ENCODE assay signal across 8 cellular contexts in genomic region chr10:14588084-14588937, GRCh38.
A peak's percentile ranks its signal among the peaks of the same experiment; 100 is the strongest.
DNase-seq lines count a peak whose midpoint lies in the region; ATAC-seq and TF ChIP-seq lines count a peak whose summit lies in the region.

No MANE protein-coding gene starts in this region.

- H3K27me3 Mint-ChIP-seq in CD4-positive, alpha-beta memory T cell = no peaks in the 10 kb centered on the region

- TF ChIP-seq CTCF in Loucy (conservative IDR thresholded peaks at IDR 0.05; ENCODE audit: low read length) = no peak
- no peak for TF ChIP-seq CTCF in body of pancreas (IDR thresholded peaks at IDR 0.05)
- no peak for TF ChIP-seq CTCF in liver (IDR thresholded peaks at IDR 0.05; ENCODE audit: low read depth, low read length, missing input control)
- no peak for TF ChIP-seq CTCF in tibial nerve (IDR thresholded peaks at IDR 0.05)

- ATAC-seq in GM21390 (IDR thresholded peaks at IDR 0.05; ENCODE audit: unreplicated experiment) = peak; percentile 63
- ATAC-seq in body of pancreas = peak; percentile 51
- no peak for ATAC-seq in GM21526 (IDR thresholded peaks at IDR 0.05; ENCODE audit: low FRiP score, unreplicated experiment)
- no peak for ATAC-seq in GM21528 (IDR thresholded peaks at IDR 0.05; ENCODE audit: low FRiP score, unreplicated experiment)

- TF ChIP-seq RAD21 in liver (IDR thresholded peaks at IDR 0.05) = peak in 1 of 2 donors; percentile 38

- H3K9me2 ChIP-seq in Loucy (replicated peaks; ENCODE audit: low read depth, low read length) = no peaks in the 10 kb centered on the region

- CTCF ChIA-PET in CD4-positive, alpha-beta memory T cell (lab: Charles Lee; ENCODE audit: partially characterized antibody) = interaction anchor here (1.0 to 2.8 kb wide), 10 partner anchors 9 to 235 kb away, joined by 3 to 26 read pairs (median 7); no protein-coding TSS in a partner anchor

- no peaks in the 10 kb centered on the region for H3K9me3 ChIP-seq in CD4-positive, alpha-beta memory T cell (ENCODE audit: control insufficient read depth in 1 of 2, low read length in 2 of 2)
- H3K9me3 ChIP-seq in Loucy (ENCODE audit: insufficient read depth, low read depth, low read length) (no peaks in the 10 kb centered on the region), body of pancreas (no peaks in the 10 kb centered on the region), liver (ENCODE audit: control insufficient read depth in 4 of 4, low read length in 3 of 4) (no peaks in the 10 kb centered on the region), tibial nerve (no peaks in the 10 kb centered on the region)

- H3F3A ChIP-seq in Loucy (ENCODE audit: low read depth) = no peaks in the 10 kb centered on the region

- no peak overlapping the region for H2AFZ ChIP-seq in Loucy (ENCODE audit: low read length)

- peaks cover 0 to 2% (median 0%) of the 10 kb centered on the region in 8 donors for H3K9me3 Mint-ChIP-seq in CD4-positive, alpha-beta memory T cell

- DNase-seq in CD4-positive, alpha-beta memory T cell = peak; percentile 44 to 81 (median 52)
- DNase-seq in body of pancreas = peak in 1 of 4 donors; percentile 65
- DNase-seq in tibial nerve (ENCODE audit: low spot score in 2 of 2) = no peak

- no peaks in the 10 kb centered on the region for H3K27me3 ChIP-seq in CD4-positive, alpha-beta memory T cell (ENCODE audit: insufficient read depth, low read length)
- H3K27me3 ChIP-seq in Loucy (ENCODE audit: insufficient read depth, low read length, poor library complexity, severe bottlenecking) = no peaks in the 10 kb centered on the region
- H3K27me3 ChIP-seq in body of pancreas = no peaks in the 10 kb centered on the region
- H3K27me3 ChIP-seq in liver (ENCODE audit: control insufficient read depth in 4 of 4, insufficient read depth in 4 of 4, low read length in 3 of 4) = no peaks in the 10 kb centered on the region
- no peaks in the 10 kb centered on the region for H3K27me3 ChIP-seq in tibial nerve

- TF ChIP-seq POLR2A in body of pancreas (IDR thresholded peaks at IDR 0.05) (no peak), tibial nerve (IDR thresholded peaks at IDR 0.05) (no peak)

- H3K4me1 ChIP-seq in CD4-positive, alpha-beta memory T cell (ENCODE audit: insufficient read depth, low read length) = peaks cover 95% of the 10 kb centered on the region
- H3K4me1 ChIP-seq in Loucy (ENCODE audit: insufficient read depth, low read length, poor library complexity, severe bottlenecking) (peaks cover 43% of the 10 kb centered on the region), body of pancreas (peaks cover 53% of the 10 kb centered on the region), liver (ENCODE audit: control insufficient read depth in 4 of 4, insufficient read depth in 4 of 4, low read length in 3 of 4) (peaks cover 17 to 55% (median 45%) of the 10 kb centered on the region in 4 donors), tibial nerve (peaks cover 0 to 21% (median 5%) of the 10 kb centered on the region in 4 donors)

- intact Hi-C loops in CD4-positive, alpha-beta memory T cell (cut with micrococcal nuclease) = loop anchor here (1.0 to 10.0 kb wide), 6 partner anchors 13 to 366 kb away; partner anchors contain the start of genes CDNF, DCLRE1C, HSPA14 and MEIG1
- intact Hi-C loops in body of pancreas (cut with DNase I) = no loop called here

- peaks cover 10% of the 10 kb centered on the region for H4K20me1 ChIP-seq in Loucy (ENCODE audit: insufficient read depth, low read length, poor library complexity, severe bottlenecking)

- peaks cover 82 to 96% (median 87%) of the 10 kb centered on the region in 4 donors for H3K4me1 Mint-ChIP-seq in CD4-positive, alpha-beta memory T cell

- 53 to 73% methylated on average over 12 to 13 of the region's 13 CpGs for WGBS in body of pancreas, 2 donors
- 43% methylated on average over 13 of the region's 13 CpGs for WGBS in liver
- WGBS in tibial nerve, 2 donors = 72 to 75% methylated on average over 13 of the region's 13 CpGs

- peak overlapping the region in 1 of 2 donors; percentile 37 for H3K4me3 ChIP-seq in CD4-positive, alpha-beta memory T cell (ENCODE audit: low read length in 2 of 2)
- H3K4me3 ChIP-seq in Loucy (ENCODE audit: low read length, poor library complexity, severe bottlenecking) = peak overlapping the region; percentile 12
- no peak overlapping the region for H3K4me3 ChIP-seq in body of pancreas
- H3K4me3 ChIP-seq in liver (ENCODE audit: low read depth in 1 of 3, low read length in 3 of 3) = no peak overlapping the region
- no peak overlapping the region for H3K4me3 ChIP-seq in tibial nerve

- peak overlapping the region; percentile 76 to 90 (median 86) for H3K4me3 Mint-ChIP-seq in CD4-positive, alpha-beta memory T cell

- no peaks in the 10 kb centered on the region for H3K36me3 ChIP-seq in CD4-positive, alpha-beta memory T cell (ENCODE audit: insufficient read depth, low read length)
- H3K36me3 ChIP-seq in Loucy (ENCODE audit: insufficient read depth, low read length) (no peaks in the 10 kb centered on the region), body of pancreas (replicated peaks in 1 of 2; ENCODE audit: insufficient read depth in 1 of 2, low read depth in 2 of 2) (peaks cover 0 to 2% of the 10 kb centered on the region in 2 donors), liver (ENCODE audit: control insufficient read depth in 4 of 4, insufficient read depth in 3 of 4, low read depth in 1 of 4, low read length in 3 of 4) (peaks cover 0 to 3% (median under 1%) of the 10 kb centered on the region in 4 donors), tibial nerve (no peaks in the 10 kb centered on the region)

- H3K4me2 ChIP-seq in Loucy (ENCODE audit: low read depth, low read length, poor library complexity, severe bottlenecking) = peak overlapping the region; percentile 60

- peaks cover 77% of the 10 kb centered on the region for H3K79me2 ChIP-seq in Loucy (ENCODE audit: insufficient read depth, low read length)

- H3K27ac ChIP-seq in CD4-positive, alpha-beta memory T cell (ENCODE audit: low read depth, low read length) = peak overlapping the region; percentile 86
- peak overlapping the region; percentile 7 to 64 (median 58) for H3K27ac ChIP-seq in body of pancreas
- peak overlapping the region; percentile 74 to 92 for H3K27ac ChIP-seq in liver (ENCODE audit: low read depth in 1 of 2, low read length in 2 of 2)
- peak overlapping the region in 3 of 4 donors; percentile 3 to 66 (median 28) for H3K27ac ChIP-seq in tibial nerve

- TF ChIP-seq EP300 in tibial nerve (IDR thresholded peaks at IDR 0.05) = peak in 1 of 2 donors; percentile 45

- peak overlapping the region; percentile 96 to 100 (median 98) for H3K27ac Mint-ChIP-seq in CD4-positive, alpha-beta memory T cell

- H3K36me3 Mint-ChIP-seq in CD4-positive, alpha-beta memory T cell = peaks cover 12 to 46% of the 10 kb centered on the region in 2 donors

- H3K9ac ChIP-seq in Loucy (ENCODE audit: low read depth, low read length, poor library complexity, severe bottlenecking) = no peak overlapping the region
- peak overlapping the region in 1 of 2 donors; percentile 16 for H3K9ac ChIP-seq in liver (ENCODE audit: low read depth in 1 of 2, low read length in 2 of 2)

- POLR2A ChIA-PET in CD4-positive, alpha-beta memory T cell (lab: Charles Lee; ENCODE audit: partially characterized antibody) = interaction anchor here (0.7 to 26.2 kb wide), 23 partner anchors 10 to 522 kb away, joined by 3 to 640 read pairs (median 6); partner anchors contain the start of genes CDNF, DCLRE1C, HSPA14 and MSANTD7

TF ChIP-seq in liver, 16 proteins besides CTCF, POLR2A, EP300 and RAD21 (continues in another document):
- no peak for TF ChIP-seq YY1 (IDR thresholded peaks at IDR 0.05)
- TF ChIP-seq NR2F2 (IDR thresholded peaks at IDR 0.05) = peak; percentile 39
- TF ChIP-seq JUND (IDR thresholded peaks at IDR 0.05) = peak in 1 of 2 donors; percentile 18
- TF ChIP-seq GABPA (IDR thresholded peaks at IDR 0.05 in 1 of 2, conservative IDR thresholded peaks at IDR 0.05 in 1 of 2) = peak in 1 of 2 donors; percentile 23
- TF ChIP-seq TAF1 (conservative IDR thresholded peaks at IDR 0.05) = no peak
- no peak for TF ChIP-seq FOXA1 (IDR thresholded peaks at IDR 0.05)
- peak; percentile 71 to 74 for TF ChIP-seq HNF4A (conservative IDR thresholded peaks at IDR 0.05)
- TF ChIP-seq ZBTB33 (IDR thresholded peaks at IDR 0.05) = peak; percentile 8
- no peak for TF ChIP-seq FOXA2 (IDR thresholded peaks at IDR 0.05)
- TF ChIP-seq EGR1 (IDR thresholded peaks at IDR 0.05; ENCODE audit: low read depth in 2 of 2) = peak; percentile 41 to 58
- TF ChIP-seq RXRA (IDR thresholded peaks at IDR 0.05) = peak; percentile 39 to 51
- TF ChIP-seq HNF4G (IDR thresholded peaks at IDR 0.05) = peak; percentile 43
- TF ChIP-seq, protein P1, sequence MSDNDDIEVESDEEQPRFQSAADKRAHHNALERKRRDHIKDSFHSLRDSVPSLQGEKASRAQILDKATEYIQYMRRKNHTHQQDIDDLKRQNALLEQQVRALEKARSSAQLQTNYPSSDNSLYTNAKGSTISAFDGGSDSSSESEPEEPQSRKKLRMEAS (IDR thresholded peaks at IDR 0.05) = peak; percentile 92
- TF ChIP-seq, protein P2, sequence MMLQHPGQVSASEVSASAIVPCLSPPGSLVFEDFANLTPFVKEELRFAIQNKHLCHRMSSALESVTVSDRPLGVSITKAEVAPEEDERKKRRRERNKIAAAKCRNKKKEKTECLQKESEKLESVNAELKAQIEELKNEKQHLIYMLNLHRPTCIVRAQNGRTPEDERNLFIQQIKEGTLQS (IDR thresholded peaks at IDR 0.05) = peak; percentile 23
- peak; percentile 57 for TF ChIP-seq SP1 (IDR thresholded peaks at IDR 0.05)

Comparison
In these comparisons a context has a peak if more than half of its experiments do, and no peak if none do; other contexts are left out.
1. DNase-seq: peak in CD4-positive, alpha-beta memory T cell (5 of 5); none in tibial nerve (0 of 2).
2. H3K27ac ChIP-seq: peak in every context shown above with its lines; median percentile 86 in CD4-positive, alpha-beta memory T cell; 83 in liver; 58 in body of pancreas; 28 in tibial nerve.
3. ATAC-seq: peak in GM21390 (single experiment) and body of pancreas (single experiment); none in GM21526 (single experiment) and GM21528 (single experiment).